14 cellular contexts compared by ENCODE assay signal in the genomic region with DNA sequence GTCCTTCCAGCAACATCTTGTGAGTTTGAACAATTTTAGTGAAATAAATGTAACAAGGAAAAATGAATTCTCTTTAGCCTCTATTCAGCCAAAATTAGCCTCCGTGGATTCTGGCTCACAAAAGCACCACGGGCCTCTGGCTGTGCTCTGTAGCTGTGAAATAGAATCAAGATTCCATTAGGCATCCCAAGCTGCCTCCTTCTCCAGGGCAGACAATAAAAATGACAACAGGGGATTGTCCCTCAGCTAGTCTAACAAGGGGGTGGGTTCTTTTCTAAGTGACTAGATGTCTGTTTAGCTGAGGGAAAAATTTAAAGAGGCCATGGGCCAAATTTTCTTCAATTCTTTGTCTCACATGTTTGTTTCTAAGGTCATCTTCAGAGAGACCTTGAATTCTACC.
"Had no signal": no experiment of that assay in that cellular context is flagged by ENCODE, and none has a peak within 500 bp of the region (broad histone marks: within the 10 kb centered on the region; RNA-seq: fewer than 3 reads in every experiment).

No MANE protein-coding gene starts in this region.

- H3K4me1 ChIP-seq: foreskin keratinocyte had no signal

- H3K4me3 ChIP-seq: ovary, smooth muscle cell had no signal

- DNase-seq: erythroblast; foreskin keratinocyte; head of caudate nucleus; hippocampal formation; left colon; mesendoderm; naive B cell; nucleus accumbens; ovary; stimulated activated CD4-positive, alpha-beta T cell treated with anti-CD3 and anti-CD28 coated beads, Interleukin-2, amount 100 ng/mL, for 48 hours; stimulated activated naive CD4-positive, alpha-beta T cell treated with Interleukin-2 at 50 U/mL for 16 hours; trophoblast cell had no signal

- H3K4me3 Mint-ChIP-seq: naive B cell, nephron had no signal

- H3K4me1 Mint-ChIP-seq: naive B cell had no signal

- H3K27ac ChIP-seq: foreskin keratinocyte, ovary had no signal

- H3K9me3 Mint-ChIP-seq: naive B cell, nephron had no signal

- H3K27ac Mint-ChIP-seq: nephron had no signal

- H3K27me3 ChIP-seq: foreskin keratinocyte, ovary had no signal

- H3K9me3 ChIP-seq: ovary had no signal

- H3K36me3 ChIP-seq: ovary had no signal

- H3K36me3 Mint-ChIP-seq: naive B cell had no signal

- H3K27me3 Mint-ChIP-seq: naive B cell had no signal
